ENCODE assay signal across 1 cellular context in the genomic region with DNA sequence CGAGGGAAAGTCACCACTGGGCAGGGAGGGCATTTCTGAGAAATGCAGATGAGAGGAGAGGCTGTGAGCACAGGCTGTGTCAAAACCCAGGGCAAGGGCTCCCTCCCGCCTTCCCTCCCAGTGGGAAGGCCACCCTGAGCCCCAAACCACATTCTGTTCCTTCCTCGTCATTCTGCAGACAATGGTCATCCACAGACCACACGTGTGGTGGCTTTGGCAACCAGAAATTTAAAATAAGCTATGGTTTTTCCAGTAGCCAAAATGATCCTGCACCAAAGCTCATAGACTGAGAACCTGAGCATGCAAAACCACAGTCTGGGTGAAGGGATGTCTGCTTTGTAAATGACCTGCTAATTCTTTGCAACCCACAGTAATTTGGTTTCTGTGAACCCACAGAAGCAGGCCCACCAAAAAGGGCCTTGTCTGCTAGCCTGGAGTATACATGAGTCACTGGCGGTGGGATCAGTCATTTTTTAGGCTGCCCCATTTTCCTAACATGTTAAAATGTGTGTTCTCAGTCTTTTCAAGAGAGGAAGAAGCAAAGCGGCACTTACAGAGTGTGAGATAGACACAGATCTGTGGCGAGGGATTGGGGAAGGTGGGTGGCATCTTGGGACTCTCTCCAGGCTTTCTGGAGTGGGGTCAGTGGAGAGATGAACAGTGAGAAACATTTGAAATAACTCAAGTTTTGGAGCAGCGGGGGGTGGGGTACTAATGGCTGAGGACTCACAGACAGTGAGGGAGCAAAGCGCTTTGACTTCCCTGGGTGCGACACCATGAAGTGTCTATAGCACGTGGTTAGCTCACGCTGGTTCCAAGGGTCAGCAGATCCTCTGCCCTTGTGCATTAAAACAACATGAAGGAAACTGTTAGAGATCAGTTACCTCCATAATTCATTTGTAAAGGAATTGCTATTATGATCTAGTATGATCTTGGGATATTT.
A peak's percentile ranks its signal among the peaks of the same experiment; 100 is the strongest.
TF ChIP-seq lines count a peak whose summit lies in the region.

No MANE protein-coding gene starts in this region.

TF ChIP-seq in GM12878, 131 proteins besides CTCF, POLR2A, EP300 and RAD21 (continues in another document):
- no peak for TF ChIP-seq CBX5 (IDR thresholded peaks at IDR 0.05; ENCODE audit: low read depth)
- TF ChIP-seq ZSCAN29 (IDR thresholded peaks at IDR 0.05) = 0 out of 2 replicates have a peak, but pooled peaks have one; percentile 44
- peak; percentile 18; the same call in 1 of the 2 replicates for TF ChIP-seq ZNF207 (IDR thresholded peaks at IDR 0.05; ENCODE audit: borderline replicate concordance)
- TF ChIP-seq, protein P1, sequence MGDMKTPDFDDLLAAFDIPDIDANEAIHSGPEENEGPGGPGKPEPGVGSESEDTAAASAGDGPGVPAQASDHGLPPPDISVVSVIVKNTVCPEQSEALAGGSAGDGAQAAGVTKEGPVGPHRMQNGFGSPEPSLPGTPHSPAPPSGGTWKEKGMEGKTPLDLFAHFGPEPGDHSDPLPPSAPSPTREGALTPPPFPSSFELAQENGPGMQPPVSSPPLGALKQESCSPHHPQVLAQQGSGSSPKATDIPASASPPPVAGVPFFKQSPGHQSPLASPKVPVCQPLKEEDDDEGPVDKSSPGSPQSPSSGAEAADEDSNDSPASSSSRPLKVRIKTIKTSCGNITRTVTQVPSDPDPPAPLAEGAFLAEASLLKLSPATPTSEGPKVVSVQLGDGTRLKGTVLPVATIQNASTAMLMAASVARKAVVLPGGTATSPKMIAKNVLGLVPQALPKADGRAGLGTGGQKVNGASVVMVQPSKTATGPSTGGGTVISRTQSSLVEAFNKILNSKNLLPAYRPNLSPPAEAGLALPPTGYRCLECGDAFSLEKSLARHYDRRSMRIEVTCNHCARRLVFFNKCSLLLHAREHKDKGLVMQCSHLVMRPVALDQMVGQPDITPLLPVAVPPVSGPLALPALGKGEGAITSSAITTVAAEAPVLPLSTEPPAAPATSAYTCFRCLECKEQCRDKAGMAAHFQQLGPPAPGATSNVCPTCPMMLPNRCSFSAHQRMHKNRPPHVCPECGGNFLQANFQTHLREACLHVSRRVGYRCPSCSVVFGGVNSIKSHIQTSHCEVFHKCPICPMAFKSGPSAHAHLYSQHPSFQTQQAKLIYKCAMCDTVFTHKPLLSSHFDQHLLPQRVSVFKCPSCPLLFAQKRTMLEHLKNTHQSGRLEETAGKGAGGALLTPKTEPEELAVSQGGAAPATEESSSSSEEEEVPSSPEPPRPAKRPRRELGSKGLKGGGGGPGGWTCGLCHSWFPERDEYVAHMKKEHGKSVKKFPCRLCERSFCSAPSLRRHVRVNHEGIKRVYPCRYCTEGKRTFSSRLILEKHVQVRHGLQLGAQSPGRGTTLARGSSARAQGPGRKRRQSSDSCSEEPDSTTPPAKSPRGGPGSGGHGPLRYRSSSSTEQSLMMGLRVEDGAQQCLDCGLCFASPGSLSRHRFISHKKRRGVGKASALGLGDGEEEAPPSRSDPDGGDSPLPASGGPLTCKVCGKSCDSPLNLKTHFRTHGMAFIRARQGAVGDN (IDR thresholded peaks at IDR 0.05) = 0 out of 2 replicates have a peak, but pooled peaks have one; percentile 39
- TF ChIP-seq POU2F2 (IDR thresholded peaks at IDR 0.05; ENCODE audit: borderline replicate concordance, low read depth, low read length) = peak; percentile 70; the same call in 2 of the 3 replicates
- peak; percentile 99 for TF ChIP-seq IKZF1 (conservative IDR thresholded peaks at IDR 0.05)
- no peak for TF ChIP-seq SMAD1 (IDR thresholded peaks at IDR 0.05; ENCODE audit: low read depth, partially characterized antibody)
- 0 out of 2 replicates have a peak, but pooled peaks have one; percentile 32 for TF ChIP-seq POLR2AphosphoS2 (IDR thresholded peaks at IDR 0.05; ENCODE audit: low read depth, low read length)
- peak; percentile 93 for TF ChIP-seq CBFB (IDR thresholded peaks at IDR 0.05; ENCODE audit: low read depth)
- TF ChIP-seq, protein P2, sequence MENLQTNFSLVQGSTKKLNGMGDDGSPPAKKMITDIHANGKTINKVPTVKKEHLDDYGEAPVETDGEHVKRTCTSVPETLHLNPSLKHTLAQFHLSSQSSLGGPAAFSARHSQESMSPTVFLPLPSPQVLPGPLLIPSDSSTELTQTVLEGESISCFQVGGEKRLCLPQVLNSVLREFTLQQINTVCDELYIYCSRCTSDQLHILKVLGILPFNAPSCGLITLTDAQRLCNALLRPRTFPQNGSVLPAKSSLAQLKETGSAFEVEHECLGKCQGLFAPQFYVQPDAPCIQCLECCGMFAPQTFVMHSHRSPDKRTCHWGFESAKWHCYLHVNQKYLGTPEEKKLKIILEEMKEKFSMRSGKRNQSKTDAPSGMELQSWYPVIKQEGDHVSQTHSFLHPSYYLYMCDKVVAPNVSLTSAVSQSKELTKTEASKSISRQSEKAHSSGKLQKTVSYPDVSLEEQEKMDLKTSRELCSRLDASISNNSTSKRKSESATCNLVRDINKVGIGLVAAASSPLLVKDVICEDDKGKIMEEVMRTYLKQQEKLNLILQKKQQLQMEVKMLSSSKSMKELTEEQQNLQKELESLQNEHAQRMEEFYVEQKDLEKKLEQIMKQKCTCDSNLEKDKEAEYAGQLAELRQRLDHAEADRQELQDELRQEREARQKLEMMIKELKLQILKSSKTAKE (IDR thresholded peaks at IDR 0.05; ENCODE audit: low read depth, poor library complexity, severe bottlenecking) = peak; percentile 99
- TF ChIP-seq, protein P3, sequence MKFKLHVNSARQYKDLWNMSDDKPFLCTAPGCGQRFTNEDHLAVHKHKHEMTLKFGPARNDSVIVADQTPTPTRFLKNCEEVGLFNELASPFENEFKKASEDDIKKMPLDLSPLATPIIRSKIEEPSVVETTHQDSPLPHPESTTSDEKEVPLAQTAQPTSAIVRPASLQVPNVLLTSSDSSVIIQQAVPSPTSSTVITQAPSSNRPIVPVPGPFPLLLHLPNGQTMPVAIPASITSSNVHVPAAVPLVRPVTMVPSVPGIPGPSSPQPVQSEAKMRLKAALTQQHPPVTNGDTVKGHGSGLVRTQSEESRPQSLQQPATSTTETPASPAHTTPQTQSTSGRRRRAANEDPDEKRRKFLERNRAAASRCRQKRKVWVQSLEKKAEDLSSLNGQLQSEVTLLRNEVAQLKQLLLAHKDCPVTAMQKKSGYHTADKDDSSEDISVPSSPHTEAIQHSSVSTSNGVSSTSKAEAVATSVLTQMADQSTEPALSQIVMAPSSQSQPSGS (IDR thresholded peaks at IDR 0.05; ENCODE audit: low read length) = peak; percentile 89
- no peak for TF ChIP-seq KAT2A (conservative IDR thresholded peaks at IDR 0.05; ENCODE audit: control insufficient read depth, low read depth, low read length)
- TF ChIP-seq ZNF217 (IDR thresholded peaks at IDR 0.05) = 0 out of 2 replicates have a peak, but pooled peaks have one; percentile 25
- TF ChIP-seq TCF3 (IDR thresholded peaks at IDR 0.05; ENCODE audit: borderline replicate concordance, insufficient read depth, low read depth, low read length) = peak; percentile 9; the same call in 1 of the 2 replicates
- peak; percentile 32; the same call in 1 of the 2 replicates for TF ChIP-seq RAD51 (IDR thresholded peaks at IDR 0.05)
- peak; percentile 50; the same call in 1 of the 2 replicates for TF ChIP-seq BCL11A (IDR thresholded peaks at IDR 0.05; ENCODE audit: low read depth, low read length)
- TF ChIP-seq, protein P4, sequence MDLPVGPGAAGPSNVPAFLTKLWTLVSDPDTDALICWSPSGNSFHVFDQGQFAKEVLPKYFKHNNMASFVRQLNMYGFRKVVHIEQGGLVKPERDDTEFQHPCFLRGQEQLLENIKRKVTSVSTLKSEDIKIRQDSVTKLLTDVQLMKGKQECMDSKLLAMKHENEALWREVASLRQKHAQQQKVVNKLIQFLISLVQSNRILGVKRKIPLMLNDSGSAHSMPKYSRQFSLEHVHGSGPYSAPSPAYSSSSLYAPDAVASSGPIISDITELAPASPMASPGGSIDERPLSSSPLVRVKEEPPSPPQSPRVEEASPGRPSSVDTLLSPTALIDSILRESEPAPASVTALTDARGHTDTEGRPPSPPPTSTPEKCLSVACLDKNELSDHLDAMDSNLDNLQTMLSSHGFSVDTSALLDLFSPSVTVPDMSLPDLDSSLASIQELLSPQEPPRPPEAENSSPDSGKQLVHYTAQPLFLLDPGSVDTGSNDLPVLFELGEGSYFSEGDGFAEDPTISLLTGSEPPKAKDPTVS (IDR thresholded peaks at IDR 0.05; ENCODE audit: low read depth, low read length) = no peak
- 0 out of 2 replicates have a peak, but pooled peaks have one; percentile 41 for TF ChIP-seq MXI1 (IDR thresholded peaks at IDR 0.05; ENCODE audit: low read depth, low read length)
- TF ChIP-seq DPF2 (IDR thresholded peaks at IDR 0.05) = peak; percentile 83
- TF ChIP-seq YY1 (IDR thresholded peaks at IDR 0.05; ENCODE audit: low read depth, low read length) = no peak
- TF ChIP-seq RELA (IDR thresholded peaks at IDR 0.05; ENCODE audit: borderline replicate concordance, partially characterized antibody) = no peak
- peak; percentile 82 for TF ChIP-seq MEF2B (IDR thresholded peaks at IDR 0.05; ENCODE audit: partially characterized antibody, poor library complexity, severe bottlenecking)
- TF ChIP-seq, protein P5, sequence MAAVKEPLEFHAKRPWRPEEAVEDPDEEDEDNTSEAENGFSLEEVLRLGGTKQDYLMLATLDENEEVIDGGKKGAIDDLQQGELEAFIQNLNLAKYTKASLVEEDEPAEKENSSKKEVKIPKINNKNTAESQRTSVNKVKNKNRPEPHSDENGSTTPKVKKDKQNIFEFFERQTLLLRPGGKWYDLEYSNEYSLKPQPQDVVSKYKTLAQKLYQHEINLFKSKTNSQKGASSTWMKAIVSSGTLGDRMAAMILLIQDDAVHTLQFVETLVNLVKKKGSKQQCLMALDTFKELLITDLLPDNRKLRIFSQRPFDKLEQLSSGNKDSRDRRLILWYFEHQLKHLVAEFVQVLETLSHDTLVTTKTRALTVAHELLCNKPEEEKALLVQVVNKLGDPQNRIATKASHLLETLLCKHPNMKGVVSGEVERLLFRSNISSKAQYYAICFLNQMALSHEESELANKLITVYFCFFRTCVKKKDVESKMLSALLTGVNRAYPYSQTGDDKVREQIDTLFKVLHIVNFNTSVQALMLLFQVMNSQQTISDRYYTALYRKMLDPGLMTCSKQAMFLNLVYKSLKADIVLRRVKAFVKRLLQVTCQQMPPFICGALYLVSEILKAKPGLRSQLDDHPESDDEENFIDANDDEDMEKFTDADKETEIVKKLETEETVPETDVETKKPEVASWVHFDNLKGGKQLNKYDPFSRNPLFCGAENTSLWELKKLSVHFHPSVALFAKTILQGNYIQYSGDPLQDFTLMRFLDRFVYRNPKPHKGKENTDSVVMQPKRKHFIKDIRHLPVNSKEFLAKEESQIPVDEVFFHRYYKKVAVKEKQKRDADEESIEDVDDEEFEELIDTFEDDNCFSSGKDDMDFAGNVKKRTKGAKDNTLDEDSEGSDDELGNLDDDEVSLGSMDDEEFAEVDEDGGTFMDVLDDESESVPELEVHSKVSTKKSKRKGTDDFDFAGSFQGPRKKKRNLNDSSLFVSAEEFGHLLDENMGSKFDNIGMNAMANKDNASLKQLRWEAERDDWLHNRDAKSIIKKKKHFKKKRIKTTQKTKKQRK (IDR thresholded peaks at IDR 0.05; ENCODE audit: low read depth, low read length) = no peak
- peak; percentile 33; the same call in 1 of the 2 replicates for TF ChIP-seq CHD1 (IDR thresholded peaks at IDR 0.05; ENCODE audit: low read depth, low read length)
- TF ChIP-seq, protein P6, sequence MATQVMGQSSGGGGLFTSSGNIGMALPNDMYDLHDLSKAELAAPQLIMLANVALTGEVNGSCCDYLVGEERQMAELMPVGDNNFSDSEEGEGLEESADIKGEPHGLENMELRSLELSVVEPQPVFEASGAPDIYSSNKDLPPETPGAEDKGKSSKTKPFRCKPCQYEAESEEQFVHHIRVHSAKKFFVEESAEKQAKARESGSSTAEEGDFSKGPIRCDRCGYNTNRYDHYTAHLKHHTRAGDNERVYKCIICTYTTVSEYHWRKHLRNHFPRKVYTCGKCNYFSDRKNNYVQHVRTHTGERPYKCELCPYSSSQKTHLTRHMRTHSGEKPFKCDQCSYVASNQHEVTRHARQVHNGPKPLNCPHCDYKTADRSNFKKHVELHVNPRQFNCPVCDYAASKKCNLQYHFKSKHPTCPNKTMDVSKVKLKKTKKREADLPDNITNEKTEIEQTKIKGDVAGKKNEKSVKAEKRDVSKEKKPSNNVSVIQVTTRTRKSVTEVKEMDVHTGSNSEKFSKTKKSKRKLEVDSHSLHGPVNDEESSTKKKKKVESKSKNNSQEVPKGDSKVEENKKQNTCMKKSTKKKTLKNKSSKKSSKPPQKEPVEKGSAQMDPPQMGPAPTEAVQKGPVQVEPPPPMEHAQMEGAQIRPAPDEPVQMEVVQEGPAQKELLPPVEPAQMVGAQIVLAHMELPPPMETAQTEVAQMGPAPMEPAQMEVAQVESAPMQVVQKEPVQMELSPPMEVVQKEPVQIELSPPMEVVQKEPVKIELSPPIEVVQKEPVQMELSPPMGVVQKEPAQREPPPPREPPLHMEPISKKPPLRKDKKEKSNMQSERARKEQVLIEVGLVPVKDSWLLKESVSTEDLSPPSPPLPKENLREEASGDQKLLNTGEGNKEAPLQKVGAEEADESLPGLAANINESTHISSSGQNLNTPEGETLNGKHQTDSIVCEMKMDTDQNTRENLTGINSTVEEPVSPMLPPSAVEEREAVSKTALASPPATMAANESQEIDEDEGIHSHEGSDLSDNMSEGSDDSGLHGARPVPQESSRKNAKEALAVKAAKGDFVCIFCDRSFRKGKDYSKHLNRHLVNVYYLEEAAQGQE (IDR thresholded peaks at IDR 0.05; ENCODE audit: low read depth, low read length) = no peak
- TF ChIP-seq CHD4 (IDR thresholded peaks at IDR 0.05) = no peak
- TF ChIP-seq, protein P7, sequence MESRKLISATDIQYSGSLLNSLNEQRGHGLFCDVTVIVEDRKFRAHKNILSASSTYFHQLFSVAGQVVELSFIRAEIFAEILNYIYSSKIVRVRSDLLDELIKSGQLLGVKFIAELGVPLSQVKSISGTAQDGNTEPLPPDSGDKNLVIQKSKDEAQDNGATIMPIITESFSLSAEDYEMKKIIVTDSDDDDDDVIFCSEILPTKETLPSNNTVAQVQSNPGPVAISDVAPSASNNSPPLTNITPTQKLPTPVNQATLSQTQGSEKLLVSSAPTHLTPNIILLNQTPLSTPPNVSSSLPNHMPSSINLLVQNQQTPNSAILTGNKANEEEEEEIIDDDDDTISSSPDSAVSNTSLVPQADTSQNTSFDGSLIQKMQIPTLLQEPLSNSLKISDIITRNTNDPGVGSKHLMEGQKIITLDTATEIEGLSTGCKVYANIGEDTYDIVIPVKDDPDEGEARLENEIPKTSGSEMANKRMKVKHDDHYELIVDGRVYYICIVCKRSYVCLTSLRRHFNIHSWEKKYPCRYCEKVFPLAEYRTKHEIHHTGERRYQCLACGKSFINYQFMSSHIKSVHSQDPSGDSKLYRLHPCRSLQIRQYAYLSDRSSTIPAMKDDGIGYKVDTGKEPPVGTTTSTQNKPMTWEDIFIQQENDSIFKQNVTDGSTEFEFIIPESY (IDR thresholded peaks at IDR 0.05) = no peak; the same call in 1 of the 2 replicates
- TF ChIP-seq MTA3 (IDR thresholded peaks at IDR 0.05; ENCODE audit: borderline replicate concordance, low read length) = peak; percentile 94
- no peak for TF ChIP-seq PAX8 (IDR thresholded peaks at IDR 0.05)
- TF ChIP-seq EED (IDR thresholded peaks at IDR 0.05; ENCODE audit: low read depth) = peak; percentile 93
- TF ChIP-seq FOXM1 (IDR thresholded peaks at IDR 0.05; ENCODE audit: low read depth, low read length) = peak; percentile 89
- peak; percentile 58; the same call in 1 of the 2 replicates for TF ChIP-seq LARP7 (IDR thresholded peaks at IDR 0.05)
- TF ChIP-seq SMAD5 (IDR thresholded peaks at IDR 0.05; ENCODE audit: low read depth) = peak; percentile 38; the same call in 1 of the 2 replicates
- TF ChIP-seq POLR2AphosphoS5 (IDR thresholded peaks at IDR 0.05; ENCODE audit: low read length) = peak; percentile 41
- no peak; the same call in 1 of the 2 replicates for TF ChIP-seq TCF12 (IDR thresholded peaks at IDR 0.05; ENCODE audit: low read depth, low read length)
- TF ChIP-seq ZNF622 (IDR thresholded peaks at IDR 0.05) = no peak
- 0 out of 2 replicates have a peak, but pooled peaks have one; percentile 22 for TF ChIP-seq JUND (IDR thresholded peaks at IDR 0.05; ENCODE audit: low read depth, low read length)
- peak; percentile 7; the same call in 1 of the 2 replicates for TF ChIP-seq SMARCA5 (IDR thresholded peaks at IDR 0.05)
